In genomic region chr15:31396881-31397560, GRCh38 we compare ENCODE assay signal across 1 cellular context.
TF ChIP-seq lines count a peak whose summit lies in the region.

No MANE protein-coding gene starts in this region.

TF ChIP-seq in K562, 482 proteins besides CTCF, POLR2A, EP300 and RAD21 (continued from another document):
- TF ChIP-seq IRF9 (tag; IDR thresholded peaks at IDR 0.05) (0 out of 2 replicates have a peak, but pooled peaks have one; percentile 39), ELF1 (tag; IDR thresholded peaks at IDR 0.05) (no peak), NRF1 (conservative IDR thresholded peaks at IDR 0.05 in 1 of 2, IDR thresholded peaks at IDR 0.05 in 1 of 2) (peak; percentile 31 to 48; a peak in 1 of 4 replicates), ZNF584 (CRISPR knock-in tag; IDR thresholded peaks at IDR 0.05; ENCODE audit: low read depth) (0 out of 2 replicates have a peak, but pooled peaks have one; percentile 42), CLOCK (CRISPR knock-in tag; IDR thresholded peaks at IDR 0.05; ENCODE audit: borderline replicate concordance) (no peak), L3MBTL2 (IDR thresholded peaks at IDR 0.05) (0 out of 2 replicates have a peak, but pooled peaks have one; percentile 22), MAX (CRISPR knock-in tag; IDR thresholded peaks at IDR 0.05) (no peak), MAZ (CRISPR knock-in tag; conservative IDR thresholded peaks at IDR 0.05 in 1 of 2, IDR thresholded peaks at IDR 0.05 in 1 of 2) (0 out of 4 replicates have a peak, but pooled peaks of 1 of the 2 experiments have one; percentile 19), ZNF551 (CRISPR knock-in tag; IDR thresholded peaks at IDR 0.05) (no peak), ZNF592 (IDR thresholded peaks at IDR 0.05) (peak; percentile 79), CREB3 (tag; conservative IDR thresholded peaks at IDR 0.05; ENCODE audit: low read depth) (0 out of 2 replicates have a peak, but pooled peaks have one; percentile 47), ATF7 (IDR thresholded peaks at IDR 0.05) (peak; percentile 16; the same call in 1 of the 2 replicates), POLR2H (tag; IDR thresholded peaks at IDR 0.05; ENCODE audit: low read depth) (no peak), ZBTB5 (IDR thresholded peaks at IDR 0.05) (no peak), CTBP1 (IDR thresholded peaks at IDR 0.05; ENCODE audit: borderline replicate concordance) (peak; percentile 36; the same call in 1 of the 2 replicates), FOS (IDR thresholded peaks at IDR 0.05; ENCODE audit: extremely low read depth, insufficient read length) (no peak), NR4A1 (CRISPR knock-in tag; IDR thresholded peaks at IDR 0.05) (no peak), NR4A1 (tag; IDR thresholded peaks at IDR 0.05) (peak; percentile 46; the same call in 1 of the 2 replicates), MEF2D (tag; conservative IDR thresholded peaks at IDR 0.05; ENCODE audit: low read depth) (peak; percentile 67), JUND (IDR thresholded peaks at IDR 0.05; ENCODE audit: borderline replicate concordance, low read depth, low read length) (0 out of 2 replicates have a peak, but pooled peaks have one; percentile 22), JUND (tag; IDR thresholded peaks at IDR 0.05; ENCODE audit: borderline replicate concordance, low read depth, low read length) (no peak), ZFP30 (CRISPR knock-in tag; IDR thresholded peaks at IDR 0.05; ENCODE audit: borderline replicate concordance) (no peak), CHD2 (IDR thresholded peaks at IDR 0.05; ENCODE audit: low read depth, low read length) (no peak)
